Comparison of ENCODE assay signal across 8 cellular contexts in genomic region chr10:36534471-36535002, GRCh38.
DNase-seq lines count a peak whose midpoint lies in the region; ATAC-seq and TF ChIP-seq lines count a peak whose summit lies in the region.

No MANE protein-coding gene starts in this region.

- H3K4me3 ChIP-seq in DOHH2 (ENCODE audit: low read length) (no peak overlapping the region), IMR-90 (ENCODE audit: insufficient read depth, low read depth, low read length) (no peak overlapping the region), suprapubic skin (no peak overlapping the region)

- TF ChIP-seq POLR2A in IMR-90 (IDR thresholded peaks at IDR 0.05; ENCODE audit: low read depth, low read length) (no peak), suprapubic skin (IDR thresholded peaks at IDR 0.05) (no peak)

- H4K5ac ChIP-seq in IMR-90 (ENCODE audit: low read depth, low read length) = no peak overlapping the region

- H3K27me3 ChIP-seq in DOHH2 (ENCODE audit: control insufficient read depth, low read length) = no peaks in the 10 kb centered on the region
- H3K27me3 ChIP-seq in IMR-90 (ENCODE audit: control insufficient read depth, insufficient read depth, low read length) = no peaks in the 10 kb centered on the region
- no peaks in the 10 kb centered on the region for H3K27me3 ChIP-seq in suprapubic skin

- CTCF ChIA-PET in IMR-90 (lab: Yijun Ruan, JAX) = no interaction called here

- no peak overlapping the region for H3K23ac ChIP-seq in IMR-90 (ENCODE audit: low read depth, low read length)

- no peak overlapping the region; the same call in 2 of the 3 replicates for H2BK15ac ChIP-seq in IMR-90 (ENCODE audit: low read depth, low read length)

- H3K9me3 Mint-ChIP-seq in stimulated activated naive CD8-positive, alpha-beta T cell treated with anti-CD3 and anti-CD28 coated beads, Interleukin-15, amount 100 ng/mL, for 72 hours = peaks cover 0 to 4% of the 10 kb centered on the region in 2 donors
- H3K9me3 Mint-ChIP-seq in activated CD4-positive, alpha-beta T cell treated with anti-CD3 and anti-CD28 coated beads, Interleukin-2, amount 10 ng/mL, durations not matched to agents 24 days and 14 days = no peaks in the 10 kb centered on the region

- H3K18ac ChIP-seq in IMR-90 (ENCODE audit: low read depth, low read length) = no peak overlapping the region

- H4K20me1 ChIP-seq in DOHH2 (ENCODE audit: control insufficient read depth, insufficient read depth, low read depth, low read length) = no peaks in the 10 kb centered on the region
- no peaks in the 10 kb centered on the region for H4K20me1 ChIP-seq in IMR-90 (ENCODE audit: insufficient read depth, low read length)

- DNase-seq in IMR-90 (peak; percentile 95), dermis blood vessel endothelial cell (peak; percentile 57), posterior vena cava (ENCODE audit: low spot score) (no peak), suprapubic skin (ENCODE audit: low spot score in 2 of 2) (no peak)
- DNase-seq in stimulated activated naive CD8-positive, alpha-beta T cell treated with anti-CD3 and anti-CD28 coated beads, Interleukin-15, amount 100 ng/mL, for 72 hours = no peak
- DNase-seq in activated CD4-positive, alpha-beta T cell treated with anti-CD3 and anti-CD28 coated beads, Interleukin-2, amount 10 ng/mL, durations not matched to agents 24 days and 14 days = no peak

- H4K8ac ChIP-seq in IMR-90 (ENCODE audit: low read depth in 2 of 2, low read length in 2 of 2) = peak overlapping the region in 1 of 2 experiments; percentile 26; a peak in 2 of 4 replicates

- peak overlapping the region; percentile 39 for H3K4me2 ChIP-seq in DOHH2 (ENCODE audit: low read length)
- H3K4me2 ChIP-seq in IMR-90 (ENCODE audit: low read depth, low read length) = no peak overlapping the region

- H2AFZ ChIP-seq in IMR-90 (replicated peaks; ENCODE audit: low read length, poor library complexity) = peak overlapping the region; percentile 69

- H2BK5ac ChIP-seq in IMR-90 (ENCODE audit: low read depth, low read length, poor library complexity, severe bottlenecking) = peak overlapping the region; percentile 50

- no peak for TF ChIP-seq CTCF in DOHH2 (IDR thresholded peaks at IDR 0.05; ENCODE audit: low read depth, low read length, poor library complexity, severe bottlenecking)
- TF ChIP-seq CTCF in IMR-90 (conservative IDR thresholded peaks at IDR 0.05; ENCODE audit: low read depth, low read length) = no peak
- TF ChIP-seq CTCF in suprapubic skin (IDR thresholded peaks at IDR 0.05) = no peak

- no peak overlapping the region for H2AK9ac ChIP-seq in IMR-90 (replicated peaks; ENCODE audit: low read depth, low read length, poor library complexity)

- H3K27ac ChIP-seq in DOHH2 (ENCODE audit: low read depth, low read length) = no peak overlapping the region
- H3K27ac ChIP-seq in IMR-90 (ENCODE audit: insufficient read depth, low read length) = no peak overlapping the region
- H3K27ac ChIP-seq in suprapubic skin = no peak overlapping the region

- H3K9me3 ChIP-seq in DOHH2 (ENCODE audit: control insufficient read depth, insufficient read depth, low read length) = no peaks in the 10 kb centered on the region
- 0 out of 2 replicates have a peak, but pooled peaks cover 2% of the 10 kb centered on the region for H3K9me3 ChIP-seq in IMR-90 (ENCODE audit: control insufficient read depth, insufficient read depth, low read length)
- H3K9me3 ChIP-seq in suprapubic skin = no peaks in the 10 kb centered on the region

- POLR2A ChIA-PET in IMR-90 (lab: Charles Lee; ENCODE audit: unreplicated experiment) = no interaction called here

- no peaks in the 10 kb centered on the region for H3F3A ChIP-seq in DOHH2 (ENCODE audit: control insufficient read depth, insufficient read depth)

- H3K4me3 Mint-ChIP-seq in stimulated activated naive CD8-positive, alpha-beta T cell treated with anti-CD3 and anti-CD28 coated beads, Interleukin-15, amount 100 ng/mL, for 72 hours = no peak overlapping the region
- H3K4me3 Mint-ChIP-seq in activated CD4-positive, alpha-beta T cell treated with anti-CD3 and anti-CD28 coated beads, Interleukin-2, amount 10 ng/mL, durations not matched to agents 24 days and 14 days = no peak overlapping the region

- no peaks in the 10 kb centered on the region for H3K79me1 ChIP-seq in IMR-90 (ENCODE audit: low read depth in 1 of 2, low read length in 2 of 2)

- H2AK5ac ChIP-seq in IMR-90 (ENCODE audit: low read depth, low read length) = 0 out of 2 replicates have a peak overlapping the region, but pooled peaks have one; percentile 20

- ATAC-seq in GM21723 (IDR thresholded peaks at IDR 0.05; ENCODE audit: unreplicated experiment) (peak; percentile 97), IMR-90 (ENCODE audit: low read depth) (peak; percentile 62)
- ATAC-seq in stimulated activated naive CD8-positive, alpha-beta T cell treated with anti-CD3 and anti-CD28 coated beads, Interleukin-15, amount 100 ng/mL, for 72 hours = peak; percentile 48

- intact Hi-C loops in IMR-90 (cut with micrococcal nuclease) (no loop called here), posterior vena cava (cut with DNase I) (no loop called here)
- intact Hi-C loops in activated CD4-positive, alpha-beta T cell treated with anti-CD3 and anti-CD28 coated beads, Interleukin-2, amount 10 ng/mL, durations not matched to agents 24 days and 14 days (cut with micrococcal nuclease) = no loop called here

- no peak overlapping the region for H3K27ac Mint-ChIP-seq in stimulated activated naive CD8-positive, alpha-beta T cell treated with anti-CD3 and anti-CD28 coated beads, Interleukin-15, amount 100 ng/mL, for 72 hours
- H3K27ac Mint-ChIP-seq in activated CD4-positive, alpha-beta T cell treated with anti-CD3 and anti-CD28 coated beads, Interleukin-2, amount 10 ng/mL, durations not matched to agents 24 days and 14 days = no peak overlapping the region

- WGBS in IMR-90 (ENCODE audit: extremely low coverage in 2 of 2, insufficient read length in 1 of 2), 2 experiments = 86% methylated on average over 1 of the region's 5 CpGs; no CpG with 5 or more reads in 1 of the 2 experiments
- 45% methylated on average over 5 of the region's 5 CpGs for WGBS in suprapubic skin

- H3K9me1 ChIP-seq in IMR-90 (ENCODE audit: insufficient read depth, low read length) = no peaks in the 10 kb centered on the region; the same call in 1 of the 2 replicates

- TF ChIP-seq RAD21 in IMR-90 (IDR thresholded peaks at IDR 0.05; ENCODE audit: low read length) = no peak

- H3K4me1 Mint-ChIP-seq in stimulated activated naive CD8-positive, alpha-beta T cell treated with anti-CD3 and anti-CD28 coated beads, Interleukin-15, amount 100 ng/mL, for 72 hours = no peaks in the 10 kb centered on the region
- no peaks in the 10 kb centered on the region for H3K4me1 Mint-ChIP-seq in activated CD4-positive, alpha-beta T cell treated with anti-CD3 and anti-CD28 coated beads, Interleukin-2, amount 10 ng/mL, durations not matched to agents 24 days and 14 days

- no peaks in the 10 kb centered on the region for H3K36me3 Mint-ChIP-seq in activated CD4-positive, alpha-beta T cell treated with anti-CD3 and anti-CD28 coated beads, Interleukin-2, amount 10 ng/mL, durations not matched to agents 24 days and 14 days (ENCODE audit: low read depth)

- in situ Hi-C loops in IMR-90 (cut with MboI; ENCODE audit: low sequenced_read_pairs) = no loop called here

- H3K56ac ChIP-seq in IMR-90 (ENCODE audit: extremely low read depth, insufficient read depth, low read length) = no peak overlapping the region

- no peak overlapping the region for H3K9ac ChIP-seq in IMR-90 (ENCODE audit: low read depth, low read length)

- no peak for TF ChIP-seq EP300 in suprapubic skin (IDR thresholded peaks at IDR 0.05)

- dilution Hi-C loops in IMR-90 (cut with HindIII; ENCODE audit: low sequenced_read_pairs, unreplicated experiment) = no loop called here

- no TSS peak for BruUV-seq in IMR-90 (replicated peaks; lab: Mats Ljungman, UMichigan)

- H4K91ac ChIP-seq in IMR-90 (ENCODE audit: insufficient read depth, low read depth, low read length) = no peak overlapping the region; the same call in 1 of the 2 replicates

- H3K36me3 ChIP-seq in DOHH2 (ENCODE audit: control insufficient read depth, low read length) = no peaks in the 10 kb centered on the region
- no peaks in the 10 kb centered on the region for H3K36me3 ChIP-seq in IMR-90 (ENCODE audit: control insufficient read depth, insufficient read depth, low read length)
- H3K36me3 ChIP-seq in suprapubic skin = no peaks in the 10 kb centered on the region

- H2BK120ac ChIP-seq in IMR-90 (ENCODE audit: low read depth, low read length) = peak overlapping the region; percentile 48; the same call in 1 of the 2 replicates

- H3K4me1 ChIP-seq in DOHH2 (ENCODE audit: control insufficient read depth, low read length) (peaks cover 33% of the 10 kb centered on the region), IMR-90 (ENCODE audit: control insufficient read depth, insufficient read depth, low read length) (0 out of 2 replicates have a peak, but pooled peaks cover 2% of the 10 kb centered on the region), suprapubic skin (peaks cover 2% of the 10 kb centered on the region)

- no peaks in the 10 kb centered on the region for H3K27me3 Mint-ChIP-seq in stimulated activated naive CD8-positive, alpha-beta T cell treated with anti-CD3 and anti-CD28 coated beads, Interleukin-15, amount 100 ng/mL, for 72 hours
- H3K27me3 Mint-ChIP-seq in activated CD4-positive, alpha-beta T cell treated with anti-CD3 and anti-CD28 coated beads, Interleukin-2, amount 10 ng/mL, durations not matched to agents 24 days and 14 days = no peaks in the 10 kb centered on the region

- no peaks in the 10 kb centered on the region for H3K9me2 ChIP-seq in DOHH2 (replicated peaks; ENCODE audit: control insufficient read depth, low read length)

- peak overlapping the region; percentile 54; the same call in 1 of the 2 replicates for H3K4ac ChIP-seq in IMR-90 (ENCODE audit: low read depth, low read length)

- H3K79me2 ChIP-seq in DOHH2 (ENCODE audit: control insufficient read depth, low read length) = no peaks in the 10 kb centered on the region

- peak overlapping the region; percentile 72; the same call in 1 of the 2 replicates for H2BK20ac ChIP-seq in IMR-90 (ENCODE audit: low read depth, low read length)

- H3K14ac ChIP-seq in IMR-90 (replicated peaks; ENCODE audit: low read depth, low read length) = peak overlapping the region; percentile 41; the same call in 1 of the 2 replicates

TF ChIP-seq in IMR-90, 13 proteins besides CTCF, POLR2A, EP300 and RAD21 (continues in another document):
- peak; percentile 69 for TF ChIP-seq BHLHE40 (IDR thresholded peaks at IDR 0.05; ENCODE audit: low read depth, low read length)
- TF ChIP-seq SMC3 (IDR thresholded peaks at IDR 0.05; ENCODE audit: low read depth, low read length) = no peak
- TF ChIP-seq CEBPB (IDR thresholded peaks at IDR 0.05; ENCODE audit: low read depth, low read length) = peak; percentile 96
- no peak for TF ChIP-seq CHD1 (IDR thresholded peaks at IDR 0.05; ENCODE audit: low read depth, low read length)
- TF ChIP-seq MAZ (IDR thresholded peaks at IDR 0.05; ENCODE audit: borderline replicate concordance, low read depth, low read length) = no peak
- TF ChIP-seq FOS (IDR thresholded peaks at IDR 0.05; ENCODE audit: low read depth, low read length) = 0 out of 2 replicates have a peak, but pooled peaks have one; percentile 6
- TF ChIP-seq NFE2L2 (IDR thresholded peaks at IDR 0.05; ENCODE audit: low read depth, low read length) = no peak
- TF ChIP-seq MXI1 (IDR thresholded peaks at IDR 0.05; ENCODE audit: borderline replicate concordance, low read depth, low read length) = no peak

Comparison
In these comparisons a context has a peak if more than half of its experiments do, and no peak if none do; other contexts are left out.
1. DNase-seq: peak in IMR-90 (single experiment) and dermis blood vessel endothelial cell (single experiment); none in stimulated activated naive CD8-positive, alpha-beta T cell treated with anti-CD3 and anti-CD28 coated beads, Interleukin-15, amount 100 ng/mL, for 72 hours (0 of 2), posterior vena cava (single experiment), suprapubic skin (0 of 2) and activated CD4-positive, alpha-beta T cell treated with anti-CD3 and anti-CD28 coated beads, Interleukin-2, amount 10 ng/mL, durations not matched to agents 24 days and 14 days (single experiment).
2. Peak in every context shown above with its lines, with median percentiles within 50 percentile points of each other: ATAC-seq.